Comparison of ENCODE assay signal across 1 cellular context in genomic region chr11:73878771-73879170, GRCh38.
TF ChIP-seq lines count a peak whose summit lies in the region.

No MANE protein-coding gene starts in this region.

TF ChIP-seq in GM23338, 12 proteins besides CTCF, POLR2A, EP300 and RAD21:
- TF ChIP-seq NANOG (IDR thresholded peaks at IDR 0.05; ENCODE audit: borderline replicate concordance): no peak
- TF ChIP-seq ZNF114 (CRISPR knock-in tag; IDR thresholded peaks at IDR 0.05): no peak
- no peak for TF ChIP-seq ETS1 (IDR thresholded peaks at IDR 0.05)
- no peak for TF ChIP-seq JUNB (IDR thresholded peaks at IDR 0.05; ENCODE audit: unreplicated experiment)
- no peak for TF ChIP-seq ZNF462 (CRISPR knock-in tag; IDR thresholded peaks at IDR 0.05)
- no peak for TF ChIP-seq STAT1 (IDR thresholded peaks at IDR 0.05; ENCODE audit: unreplicated experiment)
- no peak for TF ChIP-seq REST (IDR thresholded peaks at IDR 0.05; ENCODE audit: unreplicated experiment)
- TF ChIP-seq EZH2 (IDR thresholded peaks at IDR 0.05; ENCODE audit: low read depth, unreplicated experiment): no peak
- no peak for TF ChIP-seq EZH2phosphoT487 (IDR thresholded peaks at IDR 0.05; ENCODE audit: unreplicated experiment)
- no peak for TF ChIP-seq ZNF331 (CRISPR knock-in tag; IDR thresholded peaks at IDR 0.05; ENCODE audit: low read depth)
- no peak for TF ChIP-seq CREB1 (CRISPR knock-in tag; IDR thresholded peaks at IDR 0.05; ENCODE audit: low read depth)
- no peak for TF ChIP-seq POLR2AphosphoS5 (IDR thresholded peaks at IDR 0.05; ENCODE audit: low read depth)
